Comparison of ENCODE assay signal across 12 cellular contexts in genomic region chr3:114660124-114660523, GRCh38.
DNase-seq lines count a peak whose midpoint lies in the region; ATAC-seq and TF ChIP-seq lines count a peak whose summit lies in the region.
"Had no signal": no experiment of that assay in that cellular context is flagged by ENCODE, and none has a peak within 500 bp of the region (broad histone marks: within the 10 kb centered on the region; RNA-seq: fewer than 3 reads in every experiment).

No MANE protein-coding gene starts in this region.

- H3K36me3 ChIP-seq in BJ (ENCODE audit: control insufficient read depth, insufficient read depth, low read length) (no peaks in the 10 kb centered on the region), heart right ventricle (no peaks in the 10 kb centered on the region), psoas muscle (ENCODE audit: insufficient read depth in 1 of 2, low read depth in 1 of 2) (peaks cover 0 to 3% of the 10 kb centered on the region in 2 donors), MM.1S (replicated peaks; ENCODE audit: insufficient read depth, low read length) (no peaks in the 10 kb centered on the region)
- H3K36me3 ChIP-seq: prostate gland had no signal

- CTCF ChIA-PET in BJ (lab: Yijun Ruan, JAX) = interaction anchor here (0.7 to 1.4 kb wide), 2 partner anchors 9 to 13 kb away, joined by 3 to 4 read pairs; no protein-coding TSS in a partner anchor

- H3K27ac ChIP-seq in heart right ventricle (peak overlapping the region; percentile 20 to 90 (median 76)), psoas muscle (peak overlapping the region; percentile 66), MM.1S (ENCODE audit: low read length) (no peak overlapping the region)

- H2AFZ ChIP-seq in MM.1S (ENCODE audit: low read length) = no peak overlapping the region

- POLR2A ChIA-PET in BJ (lab: Charles Lee) = interaction anchor here (0.5 kb wide), 1 partner anchor 37 kb away, joined by 3 read pairs; no protein-coding TSS in a partner anchor

- ATAC-seq in heart right ventricle (peak in 6 of 8 donors; percentile 46 to 81 (median 66)), psoas muscle (no peak), HG03378 (IDR thresholded peaks at IDR 0.05; ENCODE audit: unreplicated experiment) (no peak), GM21381 (IDR thresholded peaks at IDR 0.05; ENCODE audit: unreplicated experiment) (no peak)
- ATAC-seq: Panc1 had no signal

- H3K9me2 ChIP-seq in MM.1S (replicated peaks; ENCODE audit: insufficient read depth, low read length) = no peaks in the 10 kb centered on the region

- H3K9me3 ChIP-seq in heart right ventricle (peaks cover 0 to 11% (median 0%) of the 10 kb centered on the region in 11 donors), psoas muscle (no peaks in the 10 kb centered on the region), MM.1S (replicated peaks; ENCODE audit: insufficient read depth, low read length) (no peaks in the 10 kb centered on the region)
- H3K9me3 ChIP-seq: prostate gland had no signal

- H3F3A ChIP-seq in MM.1S (ENCODE audit: insufficient read depth, low read length) = no peaks in the 10 kb centered on the region

- H3K4me1 ChIP-seq in heart right ventricle (peaks cover 2 to 35% (median 26%) of the 10 kb centered on the region in 9 donors), psoas muscle (peaks cover 22% of the 10 kb centered on the region), MM.1S (ENCODE audit: low read length) (no peaks in the 10 kb centered on the region)
- H3K4me1 ChIP-seq: prostate gland had no signal

- no peak overlapping the region for H3K9ac ChIP-seq in MM.1S (ENCODE audit: low read length)

- TF ChIP-seq CTCF in BJ (IDR thresholded peaks at IDR 0.05; ENCODE audit: insufficient read depth, low read depth, low read length) (no peak), heart right ventricle (IDR thresholded peaks at IDR 0.05) (no peak), psoas muscle (IDR thresholded peaks at IDR 0.05) (no peak), MM.1S (IDR thresholded peaks at IDR 0.05; ENCODE audit: low read length) (no peak)

- no peaks in the 10 kb centered on the region for H3K79me2 ChIP-seq in MM.1S (ENCODE audit: low read length)

- no peak overlapping the region for H3K4me2 ChIP-seq in MM.1S (ENCODE audit: low read depth, low read length)

- DNase-seq in BJ (ENCODE audit: low read depth) = peak; percentile 41
- peak; percentile 1 for DNase-seq in amniotic stem cell (lab: John Stamatoyannopoulos, UW)
- DNase-seq in heart right ventricle = peak; percentile 20 to 44
- DNase-seq in psoas muscle = peak in 1 of 2 donors; percentile 35
- no peak for DNase-seq in MM.1S
- no peak for DNase-seq in DMS153 (lab: John Stamatoyannopoulos, UW)
- DNase-seq: hippocampal formation, NCI-H1105 had no signal

- intact Hi-C loops in heart right ventricle (cut with DNase I) = no loop called here
- intact Hi-C loops in psoas muscle (cut with DNase I) = no loop called here

- H3K4me3 ChIP-seq in BJ (ENCODE audit: low read depth, low read length) = no peak overlapping the region
- H3K4me3 ChIP-seq in heart right ventricle = peak overlapping the region in 5 of 10 donors; percentile 1 to 23 (median 6)
- peak overlapping the region; percentile 10 for H3K4me3 ChIP-seq in psoas muscle
- no peak overlapping the region for H3K4me3 ChIP-seq in MM.1S (ENCODE audit: low read length)
- H3K4me3 ChIP-seq: prostate gland had no signal

- no peaks in the 10 kb centered on the region for H3K27me3 ChIP-seq in BJ (ENCODE audit: control insufficient read depth, insufficient read depth, low read length)
- no peaks in the 10 kb centered on the region for H3K27me3 ChIP-seq in heart right ventricle
- no peaks in the 10 kb centered on the region for H3K27me3 ChIP-seq in psoas muscle (ENCODE audit: insufficient read depth in 3 of 3, low read length in 2 of 3)
- H3K27me3 ChIP-seq in MM.1S (replicated peaks; ENCODE audit: insufficient read depth, low read length) = no peaks in the 10 kb centered on the region

- WGBS in heart right ventricle, 2 donors = 14 to 15% methylated on average over 6 of the region's 6 CpGs
- 3 to 15% (median 10%) methylated on average over 6 of the region's 6 CpGs for WGBS in psoas muscle, 3 donors

- no peaks in the 10 kb centered on the region for H4K20me1 ChIP-seq in MM.1S (ENCODE audit: insufficient read depth, low read length)

Comparison
In these comparisons a context has a peak if more than half of its experiments do, and no peak if none do; other contexts are left out.
1. DNase-seq: peak in BJ (single experiment), amniotic stem cell (single experiment) and heart right ventricle (2 of 2); none in MM.1S (single experiment) and DMS153 (single experiment).
2. ATAC-seq: peak in heart right ventricle (6 of 8); none in psoas muscle (0 of 4), HG03378 (single experiment) and GM21381 (single experiment).